In the genomic region with DNA sequence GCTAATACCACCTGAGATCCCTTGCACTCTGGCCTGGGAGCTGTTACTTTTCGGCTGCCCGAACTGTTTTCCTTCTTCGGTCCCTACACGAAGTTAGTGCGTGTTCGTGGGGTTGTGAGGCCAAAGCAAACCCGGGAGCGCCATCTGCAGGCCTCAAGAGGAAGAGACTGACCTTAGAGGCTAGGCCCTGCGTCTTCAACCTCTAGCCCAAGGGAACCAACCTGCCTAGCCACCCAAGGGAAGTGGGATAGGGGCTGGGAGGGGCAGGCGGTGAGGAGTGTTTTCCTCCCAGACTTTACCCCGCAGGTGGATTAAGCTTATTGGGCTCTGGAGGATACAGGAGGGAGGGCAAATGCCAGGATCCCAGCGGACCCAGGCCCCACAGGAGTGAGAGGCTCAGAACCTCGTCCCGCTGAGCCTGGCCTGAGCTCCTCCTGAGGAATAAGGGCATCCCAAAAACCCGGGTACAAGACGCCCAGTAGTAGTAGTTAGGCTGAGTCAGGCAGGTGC, we compare ENCODE assay signal across 8 cellular contexts. TPM values are rescaled to one million over a fixed set of nuclear protein-coding genes. Genes with fewer than 3 reads are reported as not detected.
DNase-seq lines count a peak whose midpoint lies in the region; ATAC-seq and TF ChIP-seq lines count a peak whose summit lies in the region.

No MANE protein-coding gene starts in this region.

- DNase-seq in Calu3 (no peak), OCI-M1 (lab: John Stamatoyannopoulos, UW) (peak; percentile 85), heart left ventricle (peak in 1 of 5 donors; percentile 31), sciatic nerve (ENCODE audit: low spot score) (no peak)
- DNase-seq in activated naive CD4-positive, alpha-beta T cell treated with anti-CD3 and anti-CD28 coated beads for 36 hours: peak; percentile 67

- H3K27ac ChIP-seq in HEK293 (ENCODE audit: extremely low read depth, low read depth, low read length) (peak overlapping the region; percentile 67; the same call in 1 of the 2 replicates), heart left ventricle (no peak overlapping the region)

- no peak overlapping the region for H3K27ac Mint-ChIP-seq in Calu3 (ENCODE audit: unreplicated experiment)
- no peak overlapping the region for H3K27ac Mint-ChIP-seq in activated naive CD4-positive, alpha-beta T cell treated with anti-CD3 and anti-CD28 coated beads for 36 hours

- WGBS in heart left ventricle, 4 donors: 0 to 3% (median 2%) methylated on average over 11 to 16 of the region's 16 CpGs

- no peak for TF ChIP-seq POLR2A in heart left ventricle (IDR thresholded peaks at IDR 0.05)

- peak in 3 of 4 donors; percentile 57 to 69 (median 58) for ATAC-seq in heart left ventricle
- ATAC-seq in sciatic nerve: peak; percentile 36
- ATAC-seq in HG03139 (IDR thresholded peaks at IDR 0.05; ENCODE audit: unreplicated experiment): no peak
- no peak for ATAC-seq in HG03378 (IDR thresholded peaks at IDR 0.05; ENCODE audit: unreplicated experiment)

- peaks cover 16% of the 10 kb centered on the region for H3K4me1 Mint-ChIP-seq in Calu3 (ENCODE audit: low read depth, unreplicated experiment)
- peaks cover 40% of the 10 kb centered on the region for H3K4me1 Mint-ChIP-seq in activated naive CD4-positive, alpha-beta T cell treated with anti-CD3 and anti-CD28 coated beads for 36 hours (ENCODE audit: low read depth)

- H3K4me1 ChIP-seq in HEK293 (ENCODE audit: control insufficient read depth, insufficient read depth, low read length) (peaks cover 2% of the 10 kb centered on the region; the same call in 1 of the 2 replicates), heart left ventricle (peaks cover 0 to 71% (median 35%) of the 10 kb centered on the region in 12 donors)

- no peak overlapping the region for H3K4me3 Mint-ChIP-seq in Calu3 (ENCODE audit: low read depth, unreplicated experiment)
- no peak overlapping the region for H3K4me3 Mint-ChIP-seq in activated naive CD4-positive, alpha-beta T cell treated with anti-CD3 and anti-CD28 coated beads for 36 hours

- peaks cover 77 to 100% (median 100%) of the 10 kb centered on the region in 9 donors for H3K27me3 ChIP-seq in heart left ventricle

- CTCF ChIA-PET in Calu3 (lab: Charles Lee) (interaction anchor here (0.5 to 0.7 kb wide), 2 partner anchors 87 to 208 kb away, joined by 3 to 4 read pairs; a partner anchor contains a TSS), HEK293 (lab: Yijun Ruan, JAX) (interaction anchor here (0.5 to 4.2 kb wide), 74 partner anchors 8 to 1865 kb away, joined by 3 to 144 read pairs (median 4); a partner anchor contains a TSS)
- CTCF ChIA-PET in activated naive CD4-positive, alpha-beta T cell treated with anti-CD3 and anti-CD28 coated beads for 36 hours (lab: Charles Lee): interaction anchor here (0.6 to 4.8 kb wide), 42 partner anchors 8 to 271 kb away, joined by 3 to 46 read pairs (median 4); no protein-coding TSS in a partner anchor

- no TSS peak for BruUV-seq in Calu3 (replicated peaks; lab: Mats Ljungman, UMichigan)

- no peaks in the 10 kb centered on the region for H3K9me3 ChIP-seq in HEK293 (ENCODE audit: control insufficient read depth, insufficient read depth, low read depth, low read length)
- no peaks in the 10 kb centered on the region for H3K9me3 ChIP-seq in heart left ventricle

- H3K27me3 Mint-ChIP-seq in Calu3 (ENCODE audit: unreplicated experiment): peaks cover 92% of the 10 kb centered on the region
- peaks cover 83% of the 10 kb centered on the region for H3K27me3 Mint-ChIP-seq in activated naive CD4-positive, alpha-beta T cell treated with anti-CD3 and anti-CD28 coated beads for 36 hours (ENCODE audit: low read depth)

- intact Hi-C loops in Calu3 (cut with micrococcal nuclease; ENCODE audit: unreplicated experiment) (loop anchor here (10.0 kb wide), 1 partner anchor 69 kb away; no protein-coding TSS in a partner anchor), heart left ventricle (cut with DNase I) (loop anchor here in 4 of 10 donors (10.0 kb wide), 1 partner anchor 179 kb away; no protein-coding TSS in a partner anchor), sciatic nerve (cut with DNase I) (no loop called here)
- intact Hi-C loops in activated naive CD4-positive, alpha-beta T cell treated with anti-CD3 and anti-CD28 coated beads for 36 hours (cut with micrococcal nuclease): loop anchor here (1.0 to 10.0 kb wide), 8 partner anchors 72 to 481 kb away; a partner anchor contains a TSS

- H3K36me3 ChIP-seq in HEK293 (ENCODE audit: control insufficient read depth in 2 of 2, insufficient read depth in 1 of 2, low read length in 2 of 2) (no peaks in the 10 kb centered on the region), heart left ventricle (no peaks in the 10 kb centered on the region)

- H3K4me3 ChIP-seq in HEK293 (ENCODE audit: low read depth, low read length) (peak overlapping the region; percentile 3; the same call in 1 of the 2 replicates), heart left ventricle (no peak overlapping the region)

- no peaks in the 10 kb centered on the region for H3K36me3 Mint-ChIP-seq in Calu3 (ENCODE audit: insufficient read depth, unreplicated experiment)
- H3K36me3 Mint-ChIP-seq in activated naive CD4-positive, alpha-beta T cell treated with anti-CD3 and anti-CD28 coated beads for 36 hours (ENCODE audit: low read depth): no peaks in the 10 kb centered on the region

- H3K9me3 Mint-ChIP-seq in Calu3 (ENCODE audit: low read depth, unreplicated experiment): no peaks in the 10 kb centered on the region
- no peaks in the 10 kb centered on the region for H3K9me3 Mint-ChIP-seq in activated naive CD4-positive, alpha-beta T cell treated with anti-CD3 and anti-CD28 coated beads for 36 hours

- peak; percentile 46 for TF ChIP-seq CTCF in Calu3 (IDR thresholded peaks at IDR 0.05; ENCODE audit: unreplicated experiment)
- peak; percentile 83 for TF ChIP-seq CTCF in HEK293 (tag by site-specific recombination; IDR thresholded peaks at IDR 0.05)
- TF ChIP-seq CTCF in heart left ventricle (IDR thresholded peaks at IDR 0.05): peak; percentile 10 to 58 (median 50)

- POLR2A ChIA-PET in HEK293 (lab: Yijun Ruan, JAX): interaction anchor here (0.7 to 1.8 kb wide), 6 partner anchors 15 to 208 kb away, joined by 3 to 7 read pairs (median 4); a partner anchor contains a TSS

TF ChIP-seq in HEK293, 187 proteins besides CTCF, POLR2A, EP300 and RAD21 (continues in another document):
- TF ChIP-seq, protein P1, sequence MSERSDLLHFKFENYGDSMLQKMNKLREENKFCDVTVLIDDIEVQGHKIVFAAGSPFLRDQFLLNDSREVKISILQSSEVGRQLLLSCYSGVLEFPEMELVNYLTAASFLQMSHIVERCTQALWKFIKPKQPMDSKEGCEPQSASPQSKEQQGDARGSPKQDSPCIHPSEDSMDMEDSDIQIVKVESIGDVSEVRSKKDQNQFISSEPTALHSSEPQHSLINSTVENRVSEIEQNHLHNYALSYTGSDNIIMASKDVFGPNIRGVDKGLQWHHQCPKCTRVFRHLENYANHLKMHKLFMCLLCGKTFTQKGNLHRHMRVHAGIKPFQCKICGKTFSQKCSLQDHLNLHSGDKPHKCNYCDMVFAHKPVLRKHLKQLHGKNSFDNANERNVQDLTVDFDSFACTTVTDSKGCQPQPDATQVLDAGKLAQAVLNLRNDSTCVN (tag by site-specific recombination; optimal IDR thresholded peaks at IDR 0.05): no peak
- TF ChIP-seq ZNF558 (tag by site-specific recombination; IDR thresholded peaks at IDR 0.05) (no peak), ZNF660 (tag by site-specific recombination; IDR thresholded peaks at IDR 0.05) (peak; percentile 85; the same call in 1 of the 2 replicates), ZNF677 (tag by site-specific recombination; IDR thresholded peaks at IDR 0.05) (no peak), ZNF266 (tag by site-specific recombination; IDR thresholded peaks at IDR 0.05; ENCODE audit: low read depth) (no peak), SALL2 (tag by site-specific recombination; IDR thresholded peaks at IDR 0.05; ENCODE audit: borderline replicate concordance) (no peak), ZNF341 (tag by site-specific recombination; IDR thresholded peaks at IDR 0.05; ENCODE audit: low read depth) (no peak), ZNF529 (tag by site-specific recombination; IDR thresholded peaks at IDR 0.05; ENCODE audit: insufficient replicate concordance) (no peak), ZNF76 (tag by site-specific recombination; IDR thresholded peaks at IDR 0.05; ENCODE audit: borderline replicate concordance, low read depth) (no peak; the same call in 1 of the 2 replicates), ZNF302 (tag by site-specific recombination; IDR thresholded peaks at IDR 0.05; ENCODE audit: low read depth) (no peak)
- TF ChIP-seq, protein P2, sequence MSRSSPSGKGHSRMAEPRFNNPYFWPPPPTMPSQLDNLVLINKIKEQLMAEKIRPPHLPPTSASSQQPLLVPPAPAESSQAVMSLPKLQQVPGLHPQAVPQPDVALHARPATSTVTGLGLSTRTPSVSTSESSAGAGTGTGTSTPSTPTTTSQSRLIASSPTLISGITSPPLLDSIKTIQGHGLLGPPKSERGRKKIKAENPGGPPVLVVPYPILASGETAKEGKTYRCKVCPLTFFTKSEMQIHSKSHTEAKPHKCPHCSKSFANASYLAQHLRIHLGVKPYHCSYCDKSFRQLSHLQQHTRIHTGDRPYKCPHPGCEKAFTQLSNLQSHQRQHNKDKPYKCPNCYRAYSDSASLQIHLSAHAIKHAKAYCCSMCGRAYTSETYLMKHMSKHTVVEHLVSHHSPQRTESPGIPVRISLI (tag by site-specific recombination; IDR thresholded peaks at IDR 0.05): no peak
- TF ChIP-seq, protein P3, sequence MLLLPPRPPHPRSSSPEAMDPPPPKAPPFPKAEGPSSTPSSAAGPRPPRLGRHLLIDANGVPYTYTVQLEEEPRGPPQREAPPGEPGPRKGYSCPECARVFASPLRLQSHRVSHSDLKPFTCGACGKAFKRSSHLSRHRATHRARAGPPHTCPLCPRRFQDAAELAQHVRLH (tag by site-specific recombination; IDR thresholded peaks at IDR 0.05): no peak

RNA-seq across cellular contexts. Expression of a gene that starts 1.7 kb away (rescaled TPM):
- total RNA-seq in Calu3 (2022): not detected in 2 replicates
- total RNA-seq in activated naive CD4-positive, alpha-beta T cell treated with anti-CD3 and anti-CD28 coated beads for 36 hours: not detected
- not detected for total RNA-seq in heart left ventricle
- polyA plus RNA-seq in heart left ventricle: not detected
- not detected for total RNA-seq in sciatic nerve

Comparison
In these comparisons a context has a peak if more than half of its experiments do, and no peak if none do; other contexts are left out.
1. DNase-seq: peak in OCI-M1 (single experiment) and activated naive CD4-positive, alpha-beta T cell treated with anti-CD3 and anti-CD28 coated beads for 36 hours (single experiment); none in Calu3 (single experiment) and sciatic nerve (single experiment).
2. ATAC-seq: peak in heart left ventricle (3 of 4) and sciatic nerve (single experiment); none in HG03139 (single experiment) and HG03378 (single experiment).
3. Peak in every context shown above with its lines, with median percentiles within 50 percentile points of each other: CTCF ChIP-seq.